In the genomic region with DNA sequence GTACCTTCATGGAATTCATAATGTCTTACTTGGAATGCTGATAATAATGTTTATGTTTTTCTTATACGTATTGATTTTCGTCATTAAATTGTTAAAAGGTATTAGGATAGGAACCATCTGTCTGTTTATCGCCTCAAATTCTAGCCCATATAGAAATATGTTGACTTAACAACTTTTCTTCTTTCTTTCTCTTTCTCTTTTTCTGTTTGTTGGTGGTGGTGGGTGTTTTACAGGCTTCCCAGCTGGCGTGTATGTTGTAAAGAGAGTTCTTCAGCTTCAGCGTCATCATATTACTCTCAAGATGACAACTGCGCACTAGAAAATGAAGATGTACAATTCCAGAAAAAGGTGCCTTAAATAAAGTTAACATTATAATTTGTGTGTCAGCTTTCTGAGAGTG, we compare ENCODE assay signal across 1 cellular context.
TF ChIP-seq lines count a peak whose summit lies in the region.

No MANE protein-coding gene starts in this region.

TF ChIP-seq in IMR-90, 13 proteins besides CTCF, POLR2A, EP300 and RAD21 (continued from another document):
- TF ChIP-seq MXI1 (IDR thresholded peaks at IDR 0.05; ENCODE audit: borderline replicate concordance, low read depth, low read length) (no peak), SMC3 (IDR thresholded peaks at IDR 0.05; ENCODE audit: low read depth, low read length) (no peak), MAZ (IDR thresholded peaks at IDR 0.05; ENCODE audit: borderline replicate concordance, low read depth, low read length) (no peak), RFX5 (IDR thresholded peaks at IDR 0.05; ENCODE audit: low read depth, low read length) (no peak)
- TF ChIP-seq, protein P1, sequence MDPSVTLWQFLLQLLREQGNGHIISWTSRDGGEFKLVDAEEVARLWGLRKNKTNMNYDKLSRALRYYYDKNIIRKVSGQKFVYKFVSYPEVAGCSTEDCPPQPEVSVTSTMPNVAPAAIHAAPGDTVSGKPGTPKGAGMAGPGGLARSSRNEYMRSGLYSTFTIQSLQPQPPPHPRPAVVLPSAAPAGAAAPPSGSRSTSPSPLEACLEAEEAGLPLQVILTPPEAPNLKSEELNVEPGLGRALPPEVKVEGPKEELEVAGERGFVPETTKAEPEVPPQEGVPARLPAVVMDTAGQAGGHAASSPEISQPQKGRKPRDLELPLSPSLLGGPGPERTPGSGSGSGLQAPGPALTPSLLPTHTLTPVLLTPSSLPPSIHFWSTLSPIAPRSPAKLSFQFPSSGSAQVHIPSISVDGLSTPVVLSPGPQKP (IDR thresholded peaks at IDR 0.05; ENCODE audit: borderline replicate concordance, low read depth, low read length), result no peak
